In the genomic region with DNA sequence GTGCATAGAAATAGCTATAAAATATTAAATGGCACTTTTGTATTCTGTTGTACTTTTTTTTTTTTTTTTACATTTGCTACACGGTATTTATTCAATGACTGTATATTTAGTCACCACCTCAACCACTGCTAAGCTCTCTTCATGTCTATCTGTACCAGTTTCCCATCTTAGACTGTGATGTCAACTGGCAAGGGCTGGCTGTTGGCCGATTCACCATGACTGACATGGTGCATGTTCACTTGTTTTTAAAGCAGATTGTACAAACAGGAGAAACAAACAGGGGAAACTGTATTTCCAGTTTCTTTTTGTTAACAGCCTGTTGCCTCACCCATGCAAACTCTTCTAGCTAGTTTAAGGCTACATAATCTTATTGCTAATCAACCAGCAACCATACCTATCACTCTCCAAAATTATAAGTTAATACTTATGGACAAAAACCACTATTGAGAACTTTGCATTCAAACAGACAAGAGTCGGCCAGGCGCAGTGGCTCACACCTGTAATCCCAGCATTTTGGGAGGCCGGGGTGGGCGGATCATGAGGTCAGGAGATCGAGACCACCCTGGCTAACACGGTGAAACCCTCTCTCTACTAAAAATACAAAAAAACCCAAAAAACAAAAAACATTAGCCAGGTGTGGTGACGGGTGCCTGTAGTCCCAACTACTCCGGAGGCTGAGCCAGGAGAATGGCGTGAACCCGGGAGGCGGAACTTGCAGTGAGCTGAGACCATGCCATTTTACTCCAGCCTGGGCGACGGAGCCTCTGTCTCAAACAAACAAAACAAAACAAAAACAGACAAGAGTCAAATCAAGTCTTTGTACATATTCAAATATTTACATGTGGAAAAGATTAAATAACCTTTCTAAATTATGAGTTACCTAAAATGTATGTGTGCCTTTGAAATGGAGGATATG, we compare ENCODE assay signal across 1 cellular context.
TF ChIP-seq lines count a peak whose summit lies in the region.

No MANE protein-coding gene starts in this region.

TF ChIP-seq in endothelial cell of umbilical vein, 7 proteins besides CTCF, POLR2A, EP300 and RAD21:
- TF ChIP-seq POLR2AphosphoS5 (IDR thresholded peaks at IDR 0.05; ENCODE audit: insufficient read depth, low read depth, low read length), result no peak
- no peak for TF ChIP-seq MYC (IDR thresholded peaks at IDR 0.05; ENCODE audit: low read depth, low read length)
- no peak for TF ChIP-seq JUN (IDR thresholded peaks at IDR 0.05; ENCODE audit: borderline replicate concordance, insufficient read depth, insufficient read length, low read depth)
- TF ChIP-seq EZH2 (IDR thresholded peaks at IDR 0.05; ENCODE audit: borderline replicate concordance, low read depth, low read length, severe bottlenecking), result no peak
- TF ChIP-seq FOS (IDR thresholded peaks at IDR 0.05; ENCODE audit: borderline replicate concordance, insufficient read depth, low read length), result peak; percentile 34
- TF ChIP-seq, protein P1, sequence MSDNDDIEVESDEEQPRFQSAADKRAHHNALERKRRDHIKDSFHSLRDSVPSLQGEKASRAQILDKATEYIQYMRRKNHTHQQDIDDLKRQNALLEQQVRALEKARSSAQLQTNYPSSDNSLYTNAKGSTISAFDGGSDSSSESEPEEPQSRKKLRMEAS (IDR thresholded peaks at IDR 0.05; ENCODE audit: insufficient read depth, insufficient read length), result no peak
